ENCODE assay signal across 9 cellular contexts in the genomic region with DNA sequence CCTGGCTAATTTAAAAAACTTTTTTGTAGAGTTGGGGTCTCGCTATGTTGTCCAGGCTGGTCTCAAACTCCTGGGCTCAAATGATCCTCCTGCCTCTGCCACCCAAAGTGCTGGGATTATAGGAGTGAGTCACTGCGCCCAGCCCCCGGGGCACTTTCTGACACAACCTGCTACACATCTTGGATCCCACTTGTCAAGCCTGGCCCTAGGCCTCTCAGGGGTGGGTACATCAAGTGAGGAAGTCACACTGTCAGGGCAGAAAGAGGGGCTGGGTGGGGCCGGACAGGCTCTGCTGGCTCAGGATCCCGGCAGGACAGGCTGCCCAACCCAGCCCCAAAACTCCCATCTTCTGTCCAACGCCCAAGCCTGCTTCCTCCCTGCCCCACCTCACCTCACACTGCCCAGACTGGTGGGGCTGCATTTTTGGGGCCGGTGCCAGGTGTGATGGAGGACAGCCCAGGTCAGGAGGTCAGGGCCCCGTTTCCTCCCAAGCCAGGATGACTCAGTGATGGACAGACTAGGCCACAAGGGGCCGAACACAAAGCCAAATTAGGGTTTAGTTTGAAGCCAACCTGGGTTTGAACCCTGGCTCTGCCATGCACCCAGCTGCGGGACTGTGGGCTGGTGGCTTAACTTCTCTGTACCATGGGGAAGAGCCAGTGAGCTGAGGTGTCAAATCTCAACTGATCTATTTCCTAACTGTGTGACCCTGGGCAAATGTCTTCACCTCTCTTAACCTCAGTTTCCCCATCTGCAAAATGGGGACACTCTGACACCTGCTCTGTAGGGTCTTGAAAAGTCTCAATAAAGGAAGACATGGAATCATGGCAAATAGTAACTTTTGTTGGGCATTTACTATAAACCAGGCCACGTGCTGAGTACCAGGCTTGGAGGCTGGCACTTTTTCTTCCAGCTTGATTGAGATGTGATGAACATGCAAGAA. TPM values are rescaled to one million over a fixed set of nuclear protein-coding genes. Genes with fewer than 3 reads are reported as not detected.
DNase-seq lines count a peak whose midpoint lies in the region; ATAC-seq and TF ChIP-seq lines count a peak whose summit lies in the region.
"Had no signal": no experiment of that assay in that cellular context is flagged by ENCODE, and none has a peak within 500 bp of the region (broad histone marks: within the 10 kb centered on the region; RNA-seq: fewer than 3 reads in every experiment).

No MANE protein-coding gene starts in this region.

- H3K4me1 ChIP-seq in RWPE2 (ENCODE audit: insufficient read depth, poor library complexity, severe bottlenecking), result peaks cover 33% of the 10 kb centered on the region

- no peaks in the 10 kb centered on the region for H3K9me3 ChIP-seq in RWPE2 (ENCODE audit: severe bottlenecking)

- peak; percentile 9 for TF ChIP-seq CTCF in RWPE2 (IDR thresholded peaks at IDR 0.05; ENCODE audit: poor library complexity, severe bottlenecking)

- peak; percentile 54 for ATAC-seq in RWPE2 (ENCODE audit: low read depth)
- peak; percentile 2 for ATAC-seq in sciatic nerve

- DNase-seq in ELF-1 (ENCODE audit: low read depth, low spot score) (peak; percentile 69), RWPE2 (ENCODE audit: low spot score) (peak; percentile 93), glomerular visceral epithelial cell (ENCODE audit: extremely low spot score) (peak; percentile 57), sciatic nerve (ENCODE audit: low spot score) (no peak), NCI-H2081 treated with DMSO at 0.1 percent for 48 hours (lab: John Stamatoyannopoulos, UW) (no peak), T-helper 9 cell (no peak), dermis blood vessel endothelial cell (no peak), NCI-H2227 (lab: John Stamatoyannopoulos, UW; ENCODE audit: unreplicated experiment) (no peak)
- DNase-seq: activated CD4-positive, alpha-beta T cell treated with anti-CD3 and anti-CD28 coated beads for 4 hours had no signal

- intact Hi-C loops in sciatic nerve (cut with DNase I), result no loop called here

- H3K4me3 ChIP-seq in RWPE2 (ENCODE audit: severe bottlenecking), result no peak overlapping the region

- H3K27ac ChIP-seq in RWPE2 (ENCODE audit: poor library complexity, severe bottlenecking), result peak overlapping the region; percentile 95

- no peaks in the 10 kb centered on the region for H3K36me3 ChIP-seq in RWPE2 (ENCODE audit: low read depth)

- H3K27me3 ChIP-seq in RWPE2 (ENCODE audit: insufficient read depth, poor library complexity, severe bottlenecking), result no peaks in the 10 kb centered on the region

RNA-seq across cellular contexts. Expression of a gene that starts 8.9 kb away (rescaled TPM):
- 85.1 TPM for total RNA-seq in sciatic nerve
- 3.6 and 7.0 TPM in 2 replicates for total RNA-seq in dermis blood vessel endothelial cell

RNA-seq across cellular contexts. Expression of a gene that starts 12.3 kb away (rescaled TPM):
- total RNA-seq in sciatic nerve, result 43.1 TPM
- 0.14 TPM in 1 of 2 replicates, not detected in the other for total RNA-seq in dermis blood vessel endothelial cell

Comparison
In these comparisons a context has a peak if more than half of its experiments do, and no peak if none do; other contexts are left out.
1. DNase-seq: peak in ELF-1 (single experiment), RWPE2 (single experiment) and glomerular visceral epithelial cell (single experiment); none in sciatic nerve (single experiment), NCI-H2081 treated with DMSO at 0.1 percent for 48 hours (single experiment), T-helper 9 cell (single experiment), dermis blood vessel endothelial cell (single experiment) and NCI-H2227 (single experiment).
2. RNA of a gene that starts 8.9 kb away (total RNA-seq): 85.1 TPM in sciatic nerve (single experiment); 3.6 to 7.0 TPM in dermis blood vessel endothelial cell; every median in the first group is over 10 times any median in the second.
3. RNA of a gene that starts 12.3 kb away (total RNA-seq): 43.1 TPM in sciatic nerve (single experiment); 0.14 TPM in dermis blood vessel endothelial cell; every median in the first group is over 10 times any median in the second.